In genomic region chr7:121153411-121153810, GRCh38 we compare ENCODE assay signal across 8 cellular contexts.
"Had no signal": no experiment of that assay in that cellular context is flagged by ENCODE, and none has a peak within 500 bp of the region (broad histone marks: within the 10 kb centered on the region; RNA-seq: fewer than 3 reads in every experiment).

No MANE protein-coding gene starts in this region.

- FAIRE-seq: HepG2, HTR-8/SVneo had no signal

- H3K27ac ChIP-seq: HL-60, KMS-11 had no signal

- H3K27ac Mint-ChIP-seq: IgD-negative memory B cell had no signal

- H3K9ac ChIP-seq: KMS-11 had no signal

- DNase-seq: IMR-90, KBM-7, KG1 had no signal

- ATAC-seq: HepG2 had no signal

- H3K4me2 ChIP-seq: KMS-11 had no signal

- H3K27me3 Mint-ChIP-seq: IgD-negative memory B cell had no signal

- H3K4me3 Mint-ChIP-seq: IgD-negative memory B cell had no signal
